ENCODE assay signal across 8 cellular contexts in the genomic region with DNA sequence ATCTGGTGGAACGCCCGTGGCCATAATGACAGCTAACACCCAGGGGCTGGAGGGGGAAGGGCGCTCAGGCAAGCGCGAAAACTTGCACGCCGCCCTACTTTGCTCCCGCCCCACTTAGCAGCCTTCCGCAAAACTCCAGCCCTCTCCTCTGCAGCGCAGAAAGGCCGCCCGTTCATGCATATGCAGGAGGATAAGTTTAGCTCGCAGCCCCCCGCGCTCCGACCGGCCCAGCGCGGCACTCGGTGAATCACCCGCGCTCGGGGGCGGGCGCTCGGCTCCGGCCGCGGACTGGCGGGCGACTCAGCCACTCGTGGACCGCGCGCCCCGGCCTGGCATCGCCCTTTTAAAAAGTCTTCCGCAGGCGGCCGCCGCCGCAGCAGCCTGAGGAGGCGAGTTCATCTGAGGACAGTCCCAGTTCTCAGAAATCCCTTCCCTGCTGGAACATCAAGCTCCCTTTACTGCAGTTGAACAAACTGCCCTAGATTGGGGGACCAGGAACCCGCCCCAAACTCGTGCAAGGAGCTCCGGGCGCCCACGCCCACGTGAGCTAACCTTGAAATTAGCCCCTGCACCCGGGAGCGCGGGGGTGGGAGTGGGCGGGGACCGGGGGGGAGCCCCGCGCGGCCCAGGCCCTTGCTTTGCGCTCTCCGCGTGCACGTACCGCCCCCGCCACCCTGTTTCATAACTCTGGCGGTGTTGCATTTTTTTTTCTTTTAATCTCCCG. TPM values are rescaled to one million over a fixed set of nuclear protein-coding genes. Genes with fewer than 3 reads are reported as not detected.
DNase-seq lines count a peak whose midpoint lies in the region; ATAC-seq and TF ChIP-seq lines count a peak whose summit lies in the region.

No MANE protein-coding gene starts in this region.

- TF ChIP-seq CTCF in GM13977 (IDR thresholded peaks at IDR 0.05; ENCODE audit: extremely low read depth, insufficient read depth, missing control alignments) (no peak), ascending aorta (IDR thresholded peaks at IDR 0.05) (no peak), vagina (IDR thresholded peaks at IDR 0.05) (no peak)

- DNase-seq in GM13977 (ENCODE audit: low spot score) (peak; percentile 88), NCI-H187 (lab: John Stamatoyannopoulos, UW) (peak; percentile 42 to 72), T-helper 17 cell (peak in 2 of 3 donors; percentile 55 to 72), ascending aorta (ENCODE audit: low spot score in 2 of 2) (peak; percentile 93 to 99), right cardiac atrium (peak; percentile 98 to 99 (median 99)), putamen (ENCODE audit: low spot score) (peak; percentile 95), vagina (ENCODE audit: extremely low spot score in 2 of 2) (peak in 1 of 2 donors; percentile 100)

- H3K4me1 Mint-ChIP-seq in T-helper 17 cell: peaks cover 44% of the 10 kb centered on the region

- ATAC-seq in HG02885 (IDR thresholded peaks at IDR 0.05; ENCODE audit: poor library complexity, unreplicated experiment) (peak; percentile 51), T-helper 17 cell (peak; percentile 54), right cardiac atrium (peak; percentile 73 to 74)

- intact Hi-C loops in ascending aorta (cut with DNase I): loop anchor here (10.0 kb wide), 2 partner anchors 1234 to 1946 kb away; a partner anchor contains a TSS
- intact Hi-C loops in right cardiac atrium (cut with DNase I): loop anchor here in 2 of 4 donors (10.0 kb wide), 2 partner anchors 74 to 186 kb away; no protein-coding TSS in a partner anchor
- intact Hi-C loops in vagina (cut with DNase I): no loop called here

- peak overlapping the region; percentile 54 to 75 for H3K4me3 ChIP-seq in ascending aorta
- H3K4me3 ChIP-seq in right cardiac atrium (ENCODE audit: low read length): peak overlapping the region; percentile 45
- peak overlapping the region; percentile 56 to 71 for H3K4me3 ChIP-seq in vagina

- H3K27ac Mint-ChIP-seq in T-helper 17 cell: peak overlapping the region; percentile 95

- H3K9me3 ChIP-seq in T-helper 17 cell (ENCODE audit: control insufficient read depth, low read length, poor library complexity, severe bottlenecking): no peaks in the 10 kb centered on the region
- no peaks in the 10 kb centered on the region for H3K9me3 ChIP-seq in ascending aorta
- no peaks in the 10 kb centered on the region for H3K9me3 ChIP-seq in right cardiac atrium (ENCODE audit: control insufficient read depth, low read length)
- H3K9me3 ChIP-seq in vagina: no peaks in the 10 kb centered on the region

- peaks cover 14 to 43% of the 10 kb centered on the region in 2 donors for H3K4me1 ChIP-seq in ascending aorta
- peaks cover 9% of the 10 kb centered on the region for H3K4me1 ChIP-seq in right cardiac atrium (ENCODE audit: control insufficient read depth, insufficient read depth, low read length)
- H3K4me1 ChIP-seq in vagina: peaks cover 57% of the 10 kb centered on the region

- peak in 1 of 2 donors; percentile 76 for TF ChIP-seq POLR2A in vagina (IDR thresholded peaks at IDR 0.05)

- no peaks in the 10 kb centered on the region for H3K36me3 ChIP-seq in ascending aorta
- no peaks in the 10 kb centered on the region for H3K36me3 ChIP-seq in vagina

- no peaks in the 10 kb centered on the region for H3K27me3 Mint-ChIP-seq in T-helper 17 cell

- peak overlapping the region; percentile 100 for H3K27ac ChIP-seq in ascending aorta
- H3K27ac ChIP-seq in right cardiac atrium (ENCODE audit: low read length): peak overlapping the region; percentile 100
- H3K27ac ChIP-seq in vagina: peak overlapping the region; percentile 100

- peak overlapping the region; percentile 97 for H3K4me3 Mint-ChIP-seq in T-helper 17 cell

- WGBS in right cardiac atrium: under 1% methylated on average over 65 of the region's 65 CpGs

- in situ Hi-C loops in GM13977 (cut with MboI; ENCODE audit: low pct_unique_long_range_greater_than_20kb, low sequenced_read_pairs, unreplicated experiment): no loop called here

- H3K27me3 ChIP-seq in ascending aorta (no peaks in the 10 kb centered on the region), right cardiac atrium (ENCODE audit: control insufficient read depth, insufficient read depth) (no peaks in the 10 kb centered on the region), vagina (no peaks in the 10 kb centered on the region)

- no peaks in the 10 kb centered on the region for H3K36me3 Mint-ChIP-seq in T-helper 17 cell (ENCODE audit: low read depth)

RNA-seq across cellular contexts. Expression of a gene that starts 4.5 kb away (rescaled TPM):
- total RNA-seq in T-helper 17 cell: 10 to 100 TPM; 78.0 to 82.7 TPM
- 98.7 TPM for total RNA-seq in ascending aorta
- total RNA-seq in right cardiac atrium: 10 to 100 TPM; 59.3 to 76.6 (median 72.6) TPM
- polyA plus RNA-seq in right cardiac atrium: 39.5 TPM
- 98.5 TPM for total RNA-seq in vagina
